8 cellular contexts compared by ENCODE assay signal in genomic region chr4:99949034-99949998, GRCh38. TPM values are rescaled to one million over a fixed set of nuclear protein-coding genes. Genes with fewer than 3 reads are reported as not detected.
DNase-seq lines count a peak whose midpoint lies in the region; ATAC-seq and TF ChIP-seq lines count a peak whose summit lies in the region.

No MANE protein-coding gene starts in this region.

- H3K4me3 ChIP-seq in AG04450 (ENCODE audit: low read depth, low read length) (peak overlapping the region; percentile 90), WI38 (ENCODE audit: low read depth, low read length) (peak overlapping the region; percentile 92)

- H3K27me3 ChIP-seq in AG04450 (ENCODE audit: control insufficient read depth, insufficient read depth, low read length), result no peaks in the 10 kb centered on the region

- CTCF ChIA-PET in AG04450 (lab: Charles Lee), result interaction anchor here (0.6 to 3.6 kb wide), 34 partner anchors 8 to 1763 kb away, joined by 3 to 30 read pairs (median 5); partner anchors contain the start of gene LAMTOR3

- no peaks in the 10 kb centered on the region; the same call in 1 of the 2 replicates for H3K9me3 ChIP-seq in AG04450 (ENCODE audit: control insufficient read depth, insufficient read depth, low read length)

- DNase-seq in AG04450 (ENCODE audit: low read depth, low spot score) (peak; percentile 86), NCI-H2196 treated with DMSO at 0.1 percent for 48 hours (lab: John Stamatoyannopoulos, UW; ENCODE audit: unreplicated experiment) (peak; percentile 77), caudate nucleus (lab: John Stamatoyannopoulos, UW) (peak; percentile 18 to 95 (median 81)), iris pigment epithelial cell (ENCODE audit: low read depth) (peak; percentile 93), smooth muscle cell of the brain vasculature (ENCODE audit: low read depth, low spot score) (peak; percentile 90)

- H3K27ac ChIP-seq in AG04450 (ENCODE audit: low read depth, low read length) (peak overlapping the region; percentile 91), caudate nucleus (ENCODE audit: low read depth, low read length) (peak overlapping the region; percentile 87)

- TF ChIP-seq CTCF in AG04450 (IDR thresholded peaks at IDR 0.05; ENCODE audit: low read depth, low read length) (peak; percentile 92), WI38 (IDR thresholded peaks at IDR 0.05; ENCODE audit: low read depth, low read length) (peak; percentile 86)

- ATAC-seq in GM18870 (IDR thresholded peaks at IDR 0.05; ENCODE audit: unreplicated experiment) (peak; percentile 29), HG03139 (IDR thresholded peaks at IDR 0.05; ENCODE audit: unreplicated experiment) (peak; percentile 20)

- POLR2A ChIA-PET in AG04450 (lab: Yijun Ruan, JAX), result interaction anchor here (0.6 to 1.7 kb wide), 11 partner anchors 9 to 1020 kb away, joined by 3 to 15 read pairs (median 4); partner anchors contain the start of genes EIF4E, LAMTOR3 and TRMT10A

RNA-seq across cellular contexts. Expression of gene H2AZ1, which starts 0.8 kb away (rescaled TPM):
- polyA plus RNA-seq in AG04450 (2011; rRNA removed), result 355 and 447 TPM in 2 replicates
- 154 and 158 TPM in 2 replicates for polyA minus RNA-seq in AG04450 (2011; rRNA and poly(A)+ RNA removed)

RNA-seq across cellular contexts. Expression of gene DNAJB14, which starts 2.9 kb away (rescaled TPM):
- polyA plus RNA-seq in AG04450 (2011; rRNA removed), result 13.1 and 21.3 TPM in 2 replicates
- polyA minus RNA-seq in AG04450 (2011; rRNA and poly(A)+ RNA removed), result 7.7 and 20.5 TPM in 2 replicates

RNA-seq across cellular contexts. Expression of gene LAMTOR3, which starts 55.1 kb away (rescaled TPM):
- polyA plus RNA-seq in AG04450 (2011; rRNA removed), result 44.2 and 66.3 TPM in 2 replicates
- polyA minus RNA-seq in AG04450 (2011; rRNA and poly(A)+ RNA removed), result 9.9 and 24.1 TPM in 2 replicates

Comparison
In these comparisons a context has a peak if more than half of its experiments do, and no peak if none do; other contexts are left out.
1. Peak in every context shown above with its lines: DNase-seq, ATAC-seq, H3K4me3 ChIP-seq and H3K27ac ChIP-seq.